15 cellular contexts compared by ENCODE assay signal in genomic region chr6:50998905-50999304, GRCh38.
DNase-seq lines count a peak whose midpoint lies in the region; ATAC-seq and TF ChIP-seq lines count a peak whose summit lies in the region.
"Had no signal": no experiment of that assay in that cellular context is flagged by ENCODE, and none has a peak within 500 bp of the region (broad histone marks: within the 10 kb centered on the region; RNA-seq: fewer than 3 reads in every experiment).

No MANE protein-coding gene starts in this region.

- no peak overlapping the region for H3K9ac ChIP-seq in SK-N-MC (ENCODE audit: insufficient read length)

- H3K27me3 ChIP-seq in gastrocnemius medialis, result no peaks in the 10 kb centered on the region
- H3K27me3 ChIP-seq in H7 (ENCODE audit: control insufficient read depth, insufficient read depth, low read length), result no peaks in the 10 kb centered on the region

- peak overlapping the region; percentile 17; the same call in 1 of the 2 replicates for H3K4me3 ChIP-seq in SK-N-MC
- no peak overlapping the region for H3K4me3 ChIP-seq in gastrocnemius medialis
- no peak overlapping the region for H3K4me3 ChIP-seq in H7 (ENCODE audit: insufficient read depth, low read depth, low read length)
- H3K4me3 ChIP-seq: GM23338, HAP-1 had no signal

- H3K4me1 ChIP-seq in gastrocnemius medialis, result no peaks in the 10 kb centered on the region
- H3K4me1 ChIP-seq: Caco-2, HAP-1 had no signal

- intact Hi-C loops in gastrocnemius medialis (cut with DNase I; ENCODE audit: low total_unique reads), result no loop called here

- H3K9me3 ChIP-seq in SK-N-MC (ENCODE audit: low read depth, low read length) (no peaks in the 10 kb centered on the region), gastrocnemius medialis (no peaks in the 10 kb centered on the region)
- H3K9me3 ChIP-seq: Caco-2, HAP-1 had no signal

- H3K36me3 ChIP-seq in SK-N-MC (ENCODE audit: insufficient read depth, low read length) (no peaks in the 10 kb centered on the region), gastrocnemius medialis (no peaks in the 10 kb centered on the region), H7 (replicated peaks; ENCODE audit: control insufficient read depth, insufficient read depth, low read length) (no peaks in the 10 kb centered on the region)
- H3K36me3 ChIP-seq: HAP-1 had no signal

- ATAC-seq in gastrocnemius medialis (peak; percentile 42 to 56), HG03469 (IDR thresholded peaks at IDR 0.05; ENCODE audit: unreplicated experiment) (no peak)
- ATAC-seq: CD8-positive, alpha-beta T cell; GM23338 had no signal

- TF ChIP-seq POLR2A in gastrocnemius medialis (IDR thresholded peaks at IDR 0.05), result no peak

- DNase-seq in SK-N-MC (ENCODE audit: low read depth, low spot score) (no peak), fibroblast of gingiva (ENCODE audit: low read depth) (peak; percentile 6), gastrocnemius medialis (no peak), medulla oblongata (ENCODE audit: extremely low spot score) (no peak), H7 (no peak)
- DNase-seq: Caco-2; CD4-positive, CD25-positive, alpha-beta regulatory T cell; CD8-positive, alpha-beta T cell; DMS153; DND-41; HFFc6 had no signal

- in situ Hi-C loops in gastrocnemius medialis (cut with MboI; ENCODE audit: low sequenced_read_pairs in 4 of 4), result no loop called here

- H3K27ac ChIP-seq in SK-N-MC (peak overlapping the region; percentile 29; the same call in 1 of the 2 replicates), gastrocnemius medialis (peak overlapping the region; percentile 40 to 65 (median 48))
- H3K27ac ChIP-seq: C4-2B had no signal

- TF ChIP-seq CTCF in gastrocnemius medialis (IDR thresholded peaks at IDR 0.05 in 4 of 5, conservative IDR thresholded peaks at IDR 0.05 in 1 of 5), result no peak
